31 cellular contexts compared by ENCODE assay signal in the genomic region with DNA sequence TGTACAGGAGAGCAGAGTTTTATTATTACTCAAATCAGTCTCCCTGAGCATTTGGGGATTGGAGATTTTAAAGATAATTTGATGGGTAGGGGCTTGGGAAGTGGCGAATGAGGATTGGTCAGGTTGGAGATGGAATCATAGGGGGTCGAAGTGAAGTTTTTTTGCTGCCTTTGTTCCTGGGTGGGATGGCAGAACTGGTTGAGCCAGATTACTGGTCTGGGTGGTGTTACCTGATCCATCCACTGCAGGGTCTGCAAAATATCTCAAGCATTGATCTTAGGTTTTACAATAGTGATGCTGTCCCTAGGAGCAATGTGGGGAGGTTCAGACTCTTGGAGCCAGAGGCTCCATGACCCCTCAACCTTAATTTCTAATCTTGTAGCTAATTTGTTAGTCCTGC.
"Had no signal": no experiment of that assay in that cellular context is flagged by ENCODE, and none has a peak within 500 bp of the region (broad histone marks: within the 10 kb centered on the region; RNA-seq: fewer than 3 reads in every experiment).

No MANE protein-coding gene starts in this region.

- H3K27ac ChIP-seq: brain microvascular endothelial cell, coronary artery, dorsolateral prefrontal cortex, VCaP had no signal

- H3K36me3 ChIP-seq: brain microvascular endothelial cell had no signal

- H3K4me3 Mint-ChIP-seq: activated B cell treated with CpG ODN at 0.5 μM for 24 hours; activated CD8-positive, alpha-beta T cell treated with anti-CD3 and anti-CD28 coated beads for 36 hours; activated naive CD8-positive, alpha-beta T cell; activated T-cell treated with anti-CD3 and anti-CD28 coated beads, Interleukin-2, amount 50 U/mL, for 4 hours; activated T-helper 17 cell treated with anti-CD3 and anti-CD28 coated beads, Interleukin-2, amount 50 U/mL, for 72 hours; central memory CD8-positive, alpha-beta T cell; dendritic cell treated with granulocyte-macrophage colony-stimulating factor and Interleukin-4, amounts not matched to agents 40 ng/mL and 50 ng/mL, for 4 days; endodermal cell had no signal

- H3K4me1 Mint-ChIP-seq: activated T-helper 17 cell treated with anti-CD3 and anti-CD28 coated beads, Interleukin-2, amount 50 U/mL, for 72 hours; central memory CD8-positive, alpha-beta T cell; endodermal cell had no signal

- FAIRE-seq: astrocyte, bronchial epithelial cell, frontal cortex had no signal

- H3K4me3 ChIP-seq: coronary artery, dorsolateral prefrontal cortex had no signal

- ATAC-seq: activated CD4-positive, CD25-positive, alpha-beta regulatory T cell treated with anti-CD3 and anti-CD28 coated beads, Interleukin-2, amount 50 U/mL, for 24 hours; activated CD8-positive, alpha-beta T cell treated with anti-CD3 and anti-CD28 coated beads for 36 hours; activated T-cell treated with anti-CD3 and anti-CD28 coated beads, Interleukin-2, amount 50 U/mL, for 4 hours; activated T-helper 17 cell treated with anti-CD3 and anti-CD28 coated beads, Interleukin-2, amount 50 U/mL, for 72 hours; esophagus mucosa had no signal

- DNase-seq: activated B cell treated with CpG ODN at 0.5 μM for 24 hours; activated CD4-positive, alpha-beta T cell treated with anti-CD3 and anti-CD28 coated beads for 48 hours; activated CD4-positive, alpha-beta T cell treated with anti-CD3 and anti-CD28 coated beads, Interleukin-2, amount 50 U/mL, for 1 hour; activated CD4-positive, alpha-beta T cell treated with anti-CD3 and anti-CD28 coated beads, Interleukin-2, amount 50 U/mL, for 48 hours; activated CD8-positive, alpha-beta memory T cell treated with anti-CD3 and anti-CD28 coated beads for 24 hours; activated CD8-positive, alpha-beta T cell treated with anti-CD3 and anti-CD28 coated beads for 36 hours; activated effector memory CD4-positive, alpha-beta T cell treated with Interleukin-2 at 50 U/mL for 16 hours; activated gamma-delta T cell treated with Interleukin-2 at 50 U/mL for 16 hours; activated naive CD4-positive, alpha-beta T cell treated with anti-CD3 and anti-CD28 coated beads, Interleukin-2, amount 50 U/mL, for 16 hours; activated naive CD4-positive, alpha-beta T cell treated with Interleukin-2 at 50 U/mL for 16 hours; activated T-cell treated with anti-CD3 and anti-CD28 coated beads, Interleukin-2, amount 50 U/mL, for 4 hours; amniotic stem cell; anterior cingulate cortex; brain microvascular endothelial cell; dorsolateral prefrontal cortex; effector memory CD4-positive, alpha-beta T cell; endodermal cell; foreskin fibroblast; head of caudate nucleus; T-helper 2 cell had no signal

- H3K9me3 Mint-ChIP-seq: activated B cell treated with CpG ODN at 0.5 μM for 24 hours; activated CD8-positive, alpha-beta T cell treated with anti-CD3 and anti-CD28 coated beads for 36 hours; activated T-cell treated with anti-CD3 and anti-CD28 coated beads, Interleukin-2, amount 50 U/mL, for 4 hours; activated T-helper 17 cell treated with anti-CD3 and anti-CD28 coated beads, Interleukin-2, amount 50 U/mL, for 72 hours; central memory CD8-positive, alpha-beta T cell had no signal

- H3K27me3 ChIP-seq: brain microvascular endothelial cell, dorsolateral prefrontal cortex had no signal

- H3K27me3 Mint-ChIP-seq: activated B cell treated with CpG ODN at 0.5 μM for 24 hours; activated CD8-positive, alpha-beta T cell treated with anti-CD3 and anti-CD28 coated beads for 36 hours; activated naive CD8-positive, alpha-beta T cell; activated T-helper 17 cell treated with anti-CD3 and anti-CD28 coated beads, Interleukin-2, amount 50 U/mL, for 72 hours; central memory CD8-positive, alpha-beta T cell; dendritic cell treated with granulocyte-macrophage colony-stimulating factor and Interleukin-4, amounts not matched to agents 40 ng/mL and 50 ng/mL, for 4 days had no signal

- H3K27ac Mint-ChIP-seq: activated B cell treated with CpG ODN at 0.5 μM for 24 hours; activated CD8-positive, alpha-beta T cell treated with anti-CD3 and anti-CD28 coated beads for 36 hours; activated naive CD8-positive, alpha-beta T cell; activated T-helper 17 cell treated with anti-CD3 and anti-CD28 coated beads, Interleukin-2, amount 50 U/mL, for 72 hours; dendritic cell treated with granulocyte-macrophage colony-stimulating factor and Interleukin-4, amounts not matched to agents 40 ng/mL and 50 ng/mL, for 4 days; endodermal cell had no signal
